Comparison of ENCODE assay signal across 24 cellular contexts in the genomic region with DNA sequence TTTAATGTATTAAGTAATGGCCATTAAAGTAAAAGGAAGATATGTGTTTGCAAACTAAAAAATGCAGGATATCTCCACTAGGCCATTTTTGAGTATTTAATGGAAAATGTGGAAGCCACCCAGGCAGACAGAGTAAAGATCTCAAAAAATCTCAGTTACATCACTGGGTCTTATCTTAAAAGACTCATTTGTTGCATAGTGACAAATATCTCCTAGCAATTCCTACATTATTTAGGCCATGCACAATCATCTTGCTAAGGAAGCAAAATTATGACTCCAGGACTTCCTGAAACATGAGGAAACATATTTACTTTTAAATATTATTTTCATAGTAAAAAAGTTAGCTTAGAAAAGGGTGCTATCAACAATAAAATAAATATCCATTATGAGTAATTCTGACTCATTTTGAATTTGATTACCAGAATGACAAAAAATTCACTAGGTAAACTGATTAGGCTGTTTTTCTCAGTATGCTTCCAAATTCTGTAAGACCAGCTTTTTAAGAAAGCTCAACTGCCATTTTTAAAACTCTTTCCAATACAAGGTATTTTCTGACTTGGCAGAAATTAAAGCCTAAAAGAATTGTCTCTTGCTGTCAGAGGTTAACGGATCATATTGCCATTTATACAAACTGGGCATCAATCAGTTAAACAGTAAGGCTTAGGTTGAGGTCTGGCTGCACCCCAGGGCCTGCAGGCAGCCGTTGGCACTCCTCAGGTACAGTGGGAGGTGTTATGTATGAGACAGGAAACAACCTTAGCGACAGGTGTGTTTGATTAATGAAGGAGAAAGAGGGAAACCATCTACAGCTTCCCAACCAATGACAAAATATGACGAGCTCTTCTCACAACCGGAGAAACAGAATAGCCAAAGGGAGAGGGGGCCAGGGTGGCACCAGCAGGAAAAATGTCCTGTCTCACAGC. TPM values are rescaled to one million over a fixed set of nuclear protein-coding genes. Genes with fewer than 3 reads are reported as not detected.
DNase-seq lines count a peak whose midpoint lies in the region; ATAC-seq, FAIRE-seq and TF ChIP-seq lines count a peak whose summit lies in the region.
"Had no signal": no experiment of that assay in that cellular context is flagged by ENCODE, and none has a peak within 500 bp of the region (broad histone marks: within the 10 kb centered on the region; RNA-seq: fewer than 3 reads in every experiment).

No MANE protein-coding gene starts in this region.

- CTCF ChIA-PET in activated CD8-positive, alpha-beta T cell treated with anti-CD3 and anti-CD28 coated beads, Interleukin-2, amount 10 ng/mL, durations not matched to agents 7 days and 5 days (lab: Charles Lee) = interaction anchor here (0.7 kb wide), 1 partner anchor 16 kb away, joined by 3 read pairs; no protein-coding TSS in a partner anchor

- no peaks in the 10 kb centered on the region for H3K36me3 Mint-ChIP-seq in activated CD8-positive, alpha-beta T cell treated with anti-CD3 and anti-CD28 coated beads, Interleukin-2, amount 10 ng/mL, durations not matched to agents 7 days and 5 days (ENCODE audit: low read depth)
- H3K36me3 Mint-ChIP-seq: activated naive CD8-positive, alpha-beta T cell treated with anti-CD3 and anti-CD28 coated beads, Interleukin-2, amount 10 ng/mL, durations not matched to agents 7 days and 5 days had no signal

- POLR2A ChIA-PET in activated CD8-positive, alpha-beta T cell treated with anti-CD3 and anti-CD28 coated beads, Interleukin-2, amount 10 ng/mL, durations not matched to agents 7 days and 5 days (lab: Charles Lee) = interaction anchor here (0.6 kb wide), 1 partner anchor 125 kb away, joined by 3 read pairs; no protein-coding TSS in a partner anchor

- H3K27me3 Mint-ChIP-seq in activated CD8-positive, alpha-beta T cell treated with anti-CD3 and anti-CD28 coated beads, Interleukin-2, amount 10 ng/mL, durations not matched to agents 7 days and 5 days (ENCODE audit: low read depth) = no peaks in the 10 kb centered on the region
- H3K27me3 Mint-ChIP-seq: activated naive CD8-positive, alpha-beta T cell treated with anti-CD3 and anti-CD28 coated beads, Interleukin-2, amount 10 ng/mL, durations not matched to agents 7 days and 5 days; brain had no signal

- H3K4me1 ChIP-seq in kidney (ENCODE audit: control insufficient read depth in 1 of 2, insufficient read depth in 1 of 2, low read depth in 1 of 2, low read length in 2 of 2) = no peaks in the 10 kb centered on the region
- H3K4me1 ChIP-seq: SJSA1, uterus had no signal

- FAIRE-seq in kidney (lab: Jason Lieb, UNC) = no peak
- FAIRE-seq: GM12891, HepG2 had no signal

- TF ChIP-seq CTCF in kidney (IDR thresholded peaks at IDR 0.05; ENCODE audit: borderline replicate concordance, extremely low read depth, insufficient read depth) = no peak

- no peak overlapping the region for H3K4me3 Mint-ChIP-seq in activated CD8-positive, alpha-beta T cell treated with anti-CD3 and anti-CD28 coated beads, Interleukin-2, amount 10 ng/mL, durations not matched to agents 7 days and 5 days
- H3K4me3 Mint-ChIP-seq: activated naive CD8-positive, alpha-beta T cell treated with anti-CD3 and anti-CD28 coated beads, Interleukin-2, amount 10 ng/mL, durations not matched to agents 7 days and 5 days; nephron progenitor cell had no signal

- no peak overlapping the region for H3K9ac ChIP-seq in kidney (ENCODE audit: low read length in 2 of 2)

- H3K9me3 ChIP-seq in kidney (ENCODE audit: control insufficient read depth in 1 of 2, low read length in 2 of 2) = no peaks in the 10 kb centered on the region
- H3K9me3 ChIP-seq: HAP-1, SJSA1, uterus had no signal

- no peaks in the 10 kb centered on the region for H3K9me3 Mint-ChIP-seq in activated CD8-positive, alpha-beta T cell treated with anti-CD3 and anti-CD28 coated beads, Interleukin-2, amount 10 ng/mL, durations not matched to agents 7 days and 5 days (ENCODE audit: insufficient read depth)
- H3K9me3 Mint-ChIP-seq: activated naive CD8-positive, alpha-beta T cell treated with anti-CD3 and anti-CD28 coated beads, Interleukin-2, amount 10 ng/mL, durations not matched to agents 7 days and 5 days had no signal

- H3K36me3 ChIP-seq in kidney (ENCODE audit: control insufficient read depth in 1 of 2, insufficient read depth in 2 of 2, low read length in 2 of 2) = no peaks in the 10 kb centered on the region
- H3K36me3 ChIP-seq: HAP-1, SJSA1, uterus had no signal

- intact Hi-C loops in kidney (cut with DNase I) = no loop called here
- intact Hi-C loops in left ventricle myocardium superior (cut with micrococcal nuclease) = no loop called here

- H3K27ac Mint-ChIP-seq in activated CD8-positive, alpha-beta T cell treated with anti-CD3 and anti-CD28 coated beads, Interleukin-2, amount 10 ng/mL, durations not matched to agents 7 days and 5 days = no peak overlapping the region
- H3K27ac Mint-ChIP-seq: activated naive CD8-positive, alpha-beta T cell treated with anti-CD3 and anti-CD28 coated beads, Interleukin-2, amount 10 ng/mL, durations not matched to agents 7 days and 5 days; brain; nephron progenitor cell had no signal

- no peak overlapping the region for H3K27ac ChIP-seq in kidney (ENCODE audit: low read depth in 2 of 2, low read length in 2 of 2)
- H3K27ac ChIP-seq: C4-2B, PC-9, SJSA1, uterus had no signal

- H3K4me1 Mint-ChIP-seq in activated CD8-positive, alpha-beta T cell treated with anti-CD3 and anti-CD28 coated beads, Interleukin-2, amount 10 ng/mL, durations not matched to agents 7 days and 5 days (ENCODE audit: low read depth) = no peaks in the 10 kb centered on the region
- H3K4me1 Mint-ChIP-seq: activated naive CD8-positive, alpha-beta T cell treated with anti-CD3 and anti-CD28 coated beads, Interleukin-2, amount 10 ng/mL, durations not matched to agents 7 days and 5 days; nephron progenitor cell had no signal

- H3K4me3 ChIP-seq in kidney (ENCODE audit: low read length in 2 of 2) = peak overlapping the region; percentile 4 to 29
- H3K4me3 ChIP-seq: HAP-1, PC-9, SJSA1, uterus had no signal

- DNase-seq in DMS153 treated with DMSO at 0.1 percent for 48 hours (lab: John Stamatoyannopoulos, UW; ENCODE audit: unreplicated experiment) = peak; percentile 73
- DNase-seq in NCI-H146 (lab: John Stamatoyannopoulos, UW) = peak; percentile 85
- peak; percentile 64 for DNase-seq in NCI-H774 (lab: John Stamatoyannopoulos, UW)
- DNase-seq in kidney = no peak
- no peak for DNase-seq in left ventricle myocardium superior
- no peak for DNase-seq in activated CD8-positive, alpha-beta T cell treated with anti-CD3 and anti-CD28 coated beads, Interleukin-2, amount 10 ng/mL, durations not matched to agents 7 days and 5 days
- DNase-seq in activated CD4-positive, alpha-beta T cell treated with anti-CD3 and anti-CD28 coated beads, Interleukin-2, amount 50 U/mL, for 1 hour = no peak
- DNase-seq: ACHN; activated CD4-positive, CD25-positive, alpha-beta regulatory T cell treated with anti-CD3 and anti-CD28 coated beads, Interleukin-2, amount 50 U/mL, for 72 hours; activated naive CD8-positive, alpha-beta T cell treated with anti-CD3 and anti-CD28 coated beads, Interleukin-2, amount 10 ng/mL, durations not matched to agents 7 days and 5 days; dermis blood vessel endothelial cell; NCI-H1436 treated with DMSO at 0.1 percent for 48 hours; NCI-H82; nephron progenitor cell; PC-9; stimulated activated CD8-positive, alpha-beta memory T cell treated with anti-CD3 and anti-CD28 coated beads, Interleukin-4, amount 100 ng/mL, for 48 hours; uterus had no signal

- ATAC-seq in HG02571 (IDR thresholded peaks at IDR 0.05; ENCODE audit: unreplicated experiment) (no peak), left ventricle myocardium superior (no peak)
- ATAC-seq in activated CD8-positive, alpha-beta T cell treated with anti-CD3 and anti-CD28 coated beads, Interleukin-2, amount 10 ng/mL, durations not matched to agents 7 days and 5 days = no peak
- ATAC-seq: HepG2 had no signal

RNA-seq across cellular contexts. Expression of a gene that starts 31.8 kb away (rescaled TPM):
- total RNA-seq in kidney (12.0 TPM), left ventricle myocardium superior (2.9 TPM)
- 4.0 TPM for polyA plus RNA-seq in kidney (ENCODE audit: insufficient read depth, low read depth, low replicate concordance)
- not detected for total RNA-seq in activated CD8-positive, alpha-beta T cell treated with anti-CD3 and anti-CD28 coated beads, Interleukin-2, amount 10 ng/mL, durations not matched to agents 7 days and 5 days
- total RNA-seq: activated naive CD8-positive, alpha-beta T cell treated with anti-CD3 and anti-CD28 coated beads, Interleukin-2, amount 10 ng/mL, durations not matched to agents 7 days and 5 days had no signal

Comparison
In these comparisons a context has a peak if more than half of its experiments do, and no peak if none do; other contexts are left out.
1. DNase-seq: peak in DMS153 treated with DMSO at 0.1 percent for 48 hours (single experiment), NCI-H146 (single experiment) and NCI-H774 (single experiment); none in kidney (single experiment), left ventricle myocardium superior (single experiment), activated CD8-positive, alpha-beta T cell treated with anti-CD3 and anti-CD28 coated beads, Interleukin-2, amount 10 ng/mL, durations not matched to agents 7 days and 5 days (single experiment) and activated CD4-positive, alpha-beta T cell treated with anti-CD3 and anti-CD28 coated beads, Interleukin-2, amount 50 U/mL, for 1 hour (single experiment).